ENCODE assay signal across 8 cellular contexts in the genomic region with DNA sequence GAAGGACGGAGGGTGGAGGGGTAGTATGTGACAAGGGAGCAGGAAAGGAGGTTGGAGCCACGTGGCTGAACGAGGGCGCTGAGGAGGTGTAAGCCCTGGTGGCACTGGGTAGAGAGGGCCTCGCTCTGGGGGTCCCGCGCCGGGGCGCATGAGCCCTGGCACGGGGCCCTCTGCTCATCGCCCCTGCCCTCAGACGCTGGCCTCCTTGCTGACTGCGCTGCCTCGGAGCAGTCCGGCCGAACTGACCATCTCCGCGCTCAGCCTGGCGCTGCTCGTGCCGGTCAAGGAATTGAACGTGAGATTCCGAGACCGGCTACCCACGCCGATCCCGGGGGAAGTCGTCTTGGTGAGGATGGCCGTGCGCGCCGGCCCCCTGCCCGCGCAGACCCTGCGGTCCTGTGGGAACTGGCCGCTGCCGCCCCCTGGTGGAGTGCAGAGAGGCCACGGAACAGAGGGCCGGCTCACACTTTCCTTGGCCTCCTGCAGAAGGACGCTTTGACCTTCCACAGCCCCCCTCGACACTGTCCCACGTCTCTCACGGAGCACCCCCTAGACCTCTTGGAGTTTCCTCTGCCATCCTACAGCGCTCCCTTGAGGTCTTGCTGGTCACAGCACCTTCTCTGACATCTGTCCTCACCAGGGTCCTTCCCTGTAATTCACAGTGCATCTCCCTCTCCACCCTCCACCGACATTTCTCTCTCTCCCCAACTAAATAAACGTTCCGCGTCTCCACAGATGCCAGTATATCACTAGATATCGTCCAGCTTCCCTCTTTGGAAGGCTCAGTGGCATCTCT. TPM values are rescaled to one million over a fixed set of nuclear protein-coding genes. Genes with fewer than 3 reads are reported as not detected.
DNase-seq lines count a peak whose midpoint lies in the region; ATAC-seq and TF ChIP-seq lines count a peak whose summit lies in the region.

No MANE protein-coding gene starts in this region.

- H3K9me3 ChIP-seq in PC-3 (ENCODE audit: low read length) (no peaks in the 10 kb centered on the region), trophoblast cell (ENCODE audit: insufficient read depth, low read depth, low read length) (no peaks in the 10 kb centered on the region)

- H2BK12ac ChIP-seq in trophoblast cell (ENCODE audit: low read length): no peak overlapping the region

- no peak overlapping the region for H3K4me3 ChIP-seq in PC-3 (ENCODE audit: low read length)
- H3K4me3 ChIP-seq in trophoblast cell (ENCODE audit: low read depth, low read length): no peak overlapping the region

- H3K9ac ChIP-seq in PC-3 (ENCODE audit: low read length) (no peak overlapping the region), trophoblast cell (ENCODE audit: low read length) (no peak overlapping the region)

- no peaks in the 10 kb centered on the region for H3K4me1 ChIP-seq in PC-3 (ENCODE audit: insufficient read depth, low read length)
- peaks cover 0 to 5% of the 10 kb centered on the region in 2 experiments for H3K4me1 ChIP-seq in trophoblast cell (ENCODE audit: control insufficient read depth in 1 of 2, insufficient read depth in 2 of 2, low read length in 2 of 2)

- no peaks in the 10 kb centered on the region for H3K9me3 Mint-ChIP-seq in activated naive CD4-positive, alpha-beta T cell treated with anti-CD3 and anti-CD28 coated beads for 36 hours

- BruUV-seq in PC-3 (replicated peaks; lab: Mats Ljungman, UMichigan): no TSS peak

- peaks cover 86% of the 10 kb centered on the region for H3K27me3 Mint-ChIP-seq in activated naive CD4-positive, alpha-beta T cell treated with anti-CD3 and anti-CD28 coated beads for 36 hours (ENCODE audit: low read depth)

- no peak overlapping the region for H4K12ac ChIP-seq in trophoblast cell (ENCODE audit: low read depth, low read length)

- H3K27me3 ChIP-seq in PC-3 (ENCODE audit: low read length) (peaks cover 15% of the 10 kb centered on the region), trophoblast cell (ENCODE audit: insufficient read depth, low read length) (peaks cover 75% of the 10 kb centered on the region)

- DNase-seq in COLO668 (lab: John Stamatoyannopoulos, UW; ENCODE audit: unreplicated experiment): peak; percentile 40
- peak; percentile 19 for DNase-seq in HCEC 1CT
- peak; percentile 44 for DNase-seq in PC-3
- peak; percentile 65 for DNase-seq in activated naive CD4-positive, alpha-beta T cell treated with anti-CD3 and anti-CD28 coated beads for 36 hours
- DNase-seq in Right ventricle myocardium inferior (ENCODE audit: missing footprints): peak; percentile 80
- peak; percentile 20 to 56 for DNase-seq in trophoblast cell
- DNase-seq in GM19240 (ENCODE audit: insufficient read length, low spot score): no peak
- DNase-seq in inferior parietal cortex (ENCODE audit: extremely low spot score): no peak

- no peak overlapping the region for H3K23ac ChIP-seq in trophoblast cell (ENCODE audit: low read length)

- no peak overlapping the region for H3K4ac ChIP-seq in trophoblast cell (ENCODE audit: low read depth, low read length)

- H3K4me1 Mint-ChIP-seq in activated naive CD4-positive, alpha-beta T cell treated with anti-CD3 and anti-CD28 coated beads for 36 hours (ENCODE audit: low read depth): peaks cover 27% of the 10 kb centered on the region

- H3K4me3 Mint-ChIP-seq in activated naive CD4-positive, alpha-beta T cell treated with anti-CD3 and anti-CD28 coated beads for 36 hours: peak overlapping the region; percentile 71

- H4K20me1 ChIP-seq in PC-3 (ENCODE audit: low read length): no peaks in the 10 kb centered on the region

- POLR2A ChIA-PET in PC-3 (lab: Charles Lee; ENCODE audit: unreplicated experiment): no interaction called here

- H2BK5ac ChIP-seq in trophoblast cell (ENCODE audit: low read depth, low read length, poor library complexity): no peak overlapping the region

- H3K79me2 ChIP-seq in PC-3 (ENCODE audit: low read length) (no peaks in the 10 kb centered on the region), trophoblast cell (ENCODE audit: control insufficient read depth, insufficient read depth, low read length, poor library complexity) (no peaks in the 10 kb centered on the region)

- no peaks in the 10 kb centered on the region for H3K79me1 ChIP-seq in trophoblast cell (ENCODE audit: low read length)

- no peaks in the 10 kb centered on the region for H3K9me2 ChIP-seq in PC-3 (replicated peaks; ENCODE audit: low read length)

- no CpG with 5 or more reads among the region's 49 CpGs for WGBS in trophoblast cell (ENCODE audit: extremely low coverage, insufficient coverage, insufficient read length)

- peak; percentile 90 for ATAC-seq in PC-3
- ATAC-seq in Right ventricle myocardium inferior: peak; percentile 73

- H3K27ac Mint-ChIP-seq in activated naive CD4-positive, alpha-beta T cell treated with anti-CD3 and anti-CD28 coated beads for 36 hours: no peak overlapping the region

- no peak overlapping the region for H4K91ac ChIP-seq in trophoblast cell (ENCODE audit: low read depth, low read length)

- H2BK120ac ChIP-seq in trophoblast cell (ENCODE audit: insufficient read depth, low read length, poor library complexity): no peak overlapping the region

- TF ChIP-seq CTCF in PC-3 (conservative IDR thresholded peaks at IDR 0.05; ENCODE audit: low read depth, low read length): peak; percentile 93

- intact Hi-C loops in PC-3 (cut with micrococcal nuclease): loop anchor here (1.0 kb wide), 1 partner anchor 38 kb away; no protein-coding TSS in a partner anchor
- intact Hi-C loops in activated naive CD4-positive, alpha-beta T cell treated with anti-CD3 and anti-CD28 coated beads for 36 hours (cut with micrococcal nuclease): loop anchor here (1.0 to 2.0 kb wide), 5 partner anchors 12 to 162 kb away; a partner anchor contains a TSS
- intact Hi-C loops in Right ventricle myocardium inferior (cut with DNase I): loop anchor here (1.0 to 10.0 kb wide), 2 partner anchors 38 to 167 kb away; a partner anchor contains a TSS

- peak overlapping the region; percentile 52; the same call in 1 of the 2 replicates for H2AFZ ChIP-seq in PC-3 (ENCODE audit: low read length)
- H2AFZ ChIP-seq in trophoblast cell (ENCODE audit: insufficient read depth, low read length, poor library complexity): peak overlapping the region; percentile 11

- H3K36me3 Mint-ChIP-seq in activated naive CD4-positive, alpha-beta T cell treated with anti-CD3 and anti-CD28 coated beads for 36 hours (ENCODE audit: low read depth): no peaks in the 10 kb centered on the region

- H3K14ac ChIP-seq in trophoblast cell (ENCODE audit: low read length): no peak overlapping the region

- CTCF ChIA-PET in PC-3 (lab: Charles Lee): interaction anchor here (1.0 kb wide), 1 partner anchor 40 kb away, joined by 4 read pairs; no protein-coding TSS in a partner anchor
- CTCF ChIA-PET in activated naive CD4-positive, alpha-beta T cell treated with anti-CD3 and anti-CD28 coated beads for 36 hours (lab: Charles Lee): interaction anchor here (0.7 to 4.2 kb wide), 14 partner anchors 9 to 120 kb away, joined by 3 to 101 read pairs (median 4); a partner anchor contains a TSS

- H2AK5ac ChIP-seq in trophoblast cell (ENCODE audit: low read length): no peak overlapping the region

- no peak overlapping the region for H3K27ac ChIP-seq in PC-3 (ENCODE audit: low read length)
- H3K27ac ChIP-seq in trophoblast cell (ENCODE audit: low read depth, low read length): no peak overlapping the region

- no peak overlapping the region for H3K18ac ChIP-seq in trophoblast cell (ENCODE audit: low read length)

- no peaks in the 10 kb centered on the region for H3F3A ChIP-seq in PC-3 (ENCODE audit: low read length, unreplicated experiment)

- no peak overlapping the region for H4K8ac ChIP-seq in trophoblast cell (ENCODE audit: low read depth, low read length)

- peak overlapping the region; percentile 77 for H3K4me2 ChIP-seq in PC-3 (ENCODE audit: low read length)
- peak overlapping the region; percentile 61 for H3K4me2 ChIP-seq in trophoblast cell (ENCODE audit: low read length)

- no peaks in the 10 kb centered on the region for H3K36me3 ChIP-seq in PC-3 (ENCODE audit: low read depth, low read length)
- no peaks in the 10 kb centered on the region for H3K36me3 ChIP-seq in trophoblast cell (ENCODE audit: control insufficient read depth in 1 of 2, insufficient read depth in 2 of 2, low read length in 2 of 2)

RNA-seq across cellular contexts. Expression of a gene that starts 10.5 kb away (rescaled TPM):
- 10.0 and 18.1 TPM in 2 replicates for total RNA-seq in PC-3 (2014; rRNA removed)
- 1 to 10 TPM; 1.4 to 1.5 TPM for total RNA-seq in activated naive CD4-positive, alpha-beta T cell treated with anti-CD3 and anti-CD28 coated beads for 36 hours
- total RNA-seq in Right ventricle myocardium inferior: 13.0 TPM
- polyA plus RNA-seq in trophoblast cell (2013): 2.3 and 2.6 TPM in 2 replicates

RNA-seq across cellular contexts. Expression of a gene that starts 11.3 kb away (rescaled TPM):
- total RNA-seq in PC-3 (2014; rRNA removed) (39.0 and 42.3 TPM in 2 replicates), Right ventricle myocardium inferior (7.3 TPM)
- total RNA-seq in activated naive CD4-positive, alpha-beta T cell treated with anti-CD3 and anti-CD28 coated beads for 36 hours: 1 to 10 TPM; 1.4 to 1.8 TPM
- polyA plus RNA-seq in trophoblast cell (2013): 0.21 and 0.33 TPM in 2 replicates

RNA-seq across cellular contexts. Expression of a gene that starts 17.1 kb away (rescaled TPM):
- total RNA-seq in PC-3 (2014; rRNA removed) (11.9 and 15.9 TPM in 2 replicates), Right ventricle myocardium inferior (23.8 TPM)
- total RNA-seq in activated naive CD4-positive, alpha-beta T cell treated with anti-CD3 and anti-CD28 coated beads for 36 hours: 10 to 100 TPM; 15.8 to 16.2 TPM
- polyA plus RNA-seq in trophoblast cell (2013): 13.0 and 13.2 TPM in 2 replicates

RNA-seq across cellular contexts. Expression of a gene that starts 30.7 kb away (rescaled TPM):
- 83.6 and 88.6 TPM in 2 replicates for total RNA-seq in PC-3 (2014; rRNA removed)
- 10 to 100 TPM; 11.8 to 12.7 TPM for total RNA-seq in activated naive CD4-positive, alpha-beta T cell treated with anti-CD3 and anti-CD28 coated beads for 36 hours
- 13.1 TPM for total RNA-seq in Right ventricle myocardium inferior
- polyA plus RNA-seq in trophoblast cell (2013): 31.5 and 32.2 TPM in 2 replicates

Comparison
In these comparisons a context has a peak if more than half of its experiments do, and no peak if none do; other contexts are left out.
1. DNase-seq: peak in COLO668 (single experiment), HCEC 1CT (single experiment), PC-3 (single experiment), activated naive CD4-positive, alpha-beta T cell treated with anti-CD3 and anti-CD28 coated beads for 36 hours (single experiment), Right ventricle myocardium inferior (single experiment) and trophoblast cell (2 of 2); none in GM19240 (single experiment) and inferior parietal cortex (single experiment).